In the genomic region with DNA sequence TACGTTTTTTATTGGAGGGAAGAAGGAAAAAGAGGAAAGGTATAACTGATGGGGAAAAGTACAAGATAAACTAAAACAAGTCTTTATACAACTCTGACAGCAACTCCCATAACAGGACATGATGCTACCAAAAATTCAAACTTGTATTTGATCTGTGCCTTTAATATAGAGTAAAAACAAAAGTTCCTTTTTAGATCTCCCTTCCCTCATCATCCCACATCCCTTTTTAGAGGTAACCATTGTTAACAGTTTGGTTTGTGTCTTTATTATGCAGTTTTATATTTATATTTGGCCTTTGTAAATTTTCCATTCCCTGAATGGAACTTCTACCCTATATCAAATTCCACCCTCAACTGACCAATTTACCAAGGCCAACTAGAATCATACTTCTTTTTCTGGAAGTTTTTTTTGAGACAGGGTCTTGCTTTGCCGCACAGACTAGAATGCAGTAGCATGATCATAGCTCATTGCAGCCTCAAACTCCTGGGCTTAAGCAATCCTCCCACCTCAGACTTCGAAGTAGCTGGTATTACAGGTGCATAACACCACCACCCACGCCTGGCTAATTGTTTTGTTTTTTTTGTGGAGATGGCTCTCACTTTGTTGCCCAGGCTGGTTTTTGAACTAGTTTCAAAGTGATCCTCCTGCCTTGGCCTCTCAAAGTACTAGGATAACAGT, we compare ENCODE assay signal across 16 cellular contexts. TPM values are rescaled to one million over a fixed set of nuclear protein-coding genes. Genes with fewer than 3 reads are reported as not detected.
DNase-seq lines count a peak whose midpoint lies in the region; ATAC-seq and TF ChIP-seq lines count a peak whose summit lies in the region.
"Had no signal": no experiment of that assay in that cellular context is flagged by ENCODE, and none has a peak within 500 bp of the region (broad histone marks: within the 10 kb centered on the region; RNA-seq: fewer than 3 reads in every experiment).

No MANE protein-coding gene starts in this region.

- no peaks in the 10 kb centered on the region for H3K4me1 ChIP-seq in CD4-positive, CD25-positive, alpha-beta regulatory T cell (ENCODE audit: control insufficient read depth, insufficient read depth, low read length, poor library complexity, severe bottlenecking)
- peaks cover 8% of the 10 kb centered on the region for H3K4me1 ChIP-seq in CD8-positive, alpha-beta T cell (ENCODE audit: insufficient read depth, low read length)
- no peaks in the 10 kb centered on the region for H3K4me1 ChIP-seq in neural progenitor cell
- H3K4me1 ChIP-seq: A549, BE2C, Caco-2 had no signal

- no peaks in the 10 kb centered on the region for H3F3A ChIP-seq in neural progenitor cell (ENCODE audit: low read depth)

- H3K27me3 Mint-ChIP-seq in CD4-positive, CD25-positive, alpha-beta regulatory T cell, result no peaks in the 10 kb centered on the region
- H3K27me3 Mint-ChIP-seq in CD8-positive, alpha-beta T cell (ENCODE audit: low read depth), result no peaks in the 10 kb centered on the region
- no peaks in the 10 kb centered on the region for H3K27me3 Mint-ChIP-seq in dendritic cell treated with granulocyte-macrophage colony-stimulating factor and Interleukin-4, amounts not matched to agents 40 ng/mL and 50 ng/mL, for 4 days
- H3K27me3 Mint-ChIP-seq in neural progenitor cell (ENCODE audit: insufficient read depth, low read depth), result no peaks in the 10 kb centered on the region
- H3K27me3 Mint-ChIP-seq: CD8-positive, alpha-beta memory T cell had no signal

- no peak overlapping the region for H3K4me3 Mint-ChIP-seq in CD4-positive, CD25-positive, alpha-beta regulatory T cell
- no peak overlapping the region for H3K4me3 Mint-ChIP-seq in CD8-positive, alpha-beta T cell
- H3K4me3 Mint-ChIP-seq in dendritic cell treated with granulocyte-macrophage colony-stimulating factor and Interleukin-4, amounts not matched to agents 40 ng/mL and 50 ng/mL, for 4 days, result peak overlapping the region; percentile 9
- no peak overlapping the region for H3K4me3 Mint-ChIP-seq in neural progenitor cell
- H3K4me3 Mint-ChIP-seq: CD8-positive, alpha-beta memory T cell; HFFc6 had no signal

- peak overlapping the region; percentile 2 to 71 (median 15) for H3K27ac Mint-ChIP-seq in CD4-positive, CD25-positive, alpha-beta regulatory T cell
- peak overlapping the region; percentile 17 for H3K27ac Mint-ChIP-seq in CD8-positive, alpha-beta T cell
- H3K27ac Mint-ChIP-seq in dendritic cell treated with granulocyte-macrophage colony-stimulating factor and Interleukin-4, amounts not matched to agents 40 ng/mL and 50 ng/mL, for 4 days, result peak overlapping the region; percentile 66
- no peak overlapping the region for H3K27ac Mint-ChIP-seq in neural progenitor cell
- H3K27ac Mint-ChIP-seq: HFFc6 had no signal

- CTCF ChIA-PET in CD8-positive, alpha-beta T cell (lab: Charles Lee), result interaction anchor here (1.6 kb wide), 1 partner anchor 45 kb away, joined by 6 read pairs; no protein-coding TSS in a partner anchor

- no peaks in the 10 kb centered on the region for H3K27me3 ChIP-seq in CD4-positive, CD25-positive, alpha-beta regulatory T cell (ENCODE audit: control insufficient read depth, insufficient read depth, low read length)
- H3K27me3 ChIP-seq in CD8-positive, alpha-beta T cell (ENCODE audit: insufficient read depth, low read length), result no peaks in the 10 kb centered on the region
- H3K27me3 ChIP-seq in neural progenitor cell, result no peaks in the 10 kb centered on the region
- H3K27me3 ChIP-seq: BE2C had no signal

- no peaks in the 10 kb centered on the region for H3K79me2 ChIP-seq in neural progenitor cell (ENCODE audit: low read depth)

- H3K4me3 ChIP-seq in CD4-positive, CD25-positive, alpha-beta regulatory T cell (ENCODE audit: low read depth, low read length), result no peak overlapping the region
- H3K4me3 ChIP-seq in CD8-positive, alpha-beta T cell (ENCODE audit: low read depth, low read length), result no peak overlapping the region
- no peak overlapping the region for H3K4me3 ChIP-seq in neural progenitor cell
- H3K4me3 ChIP-seq: A549 had no signal

- intact Hi-C loops in CD8-positive, alpha-beta T cell (cut with DNase I, micrococcal nuclease), result loop anchor here in 1 of 2 experiments (5.0 kb wide), 1 partner anchor 34 kb away; no protein-coding TSS in a partner anchor
- intact Hi-C loops in dendritic cell treated with granulocyte-macrophage colony-stimulating factor and Interleukin-4, amounts not matched to agents 40 ng/mL and 50 ng/mL, for 4 days (cut with micrococcal nuclease), result no loop called here

- no peaks in the 10 kb centered on the region for H3K9me3 ChIP-seq in CD4-positive, CD25-positive, alpha-beta regulatory T cell (ENCODE audit: control insufficient read depth in 2 of 2, low read length in 2 of 2)
- no peaks in the 10 kb centered on the region for H3K9me3 ChIP-seq in CD8-positive, alpha-beta T cell (ENCODE audit: low read length)
- no peaks in the 10 kb centered on the region for H3K9me3 ChIP-seq in neural progenitor cell (ENCODE audit: low read depth)
- H3K9me3 ChIP-seq: A549, BE2C, Caco-2 had no signal

- POLR2A ChIA-PET in CD8-positive, alpha-beta T cell (lab: Charles Lee), result no interaction called here

- no peak overlapping the region for H3K9ac ChIP-seq in neural progenitor cell

- no peak for TF ChIP-seq CTCF in CD8-positive, alpha-beta T cell (IDR thresholded peaks at IDR 0.05)
- no peak for TF ChIP-seq CTCF in neural progenitor cell (IDR thresholded peaks at IDR 0.05)

- H4K20me1 ChIP-seq in neural progenitor cell (ENCODE audit: low read depth), result no peaks in the 10 kb centered on the region

- no peak overlapping the region for H2AFZ ChIP-seq in neural progenitor cell (replicated peaks)

- no peak overlapping the region for H3K4me2 ChIP-seq in neural progenitor cell
- H3K4me2 ChIP-seq: A549 had no signal

- H3K27ac ChIP-seq in CD4-positive, CD25-positive, alpha-beta regulatory T cell (ENCODE audit: insufficient read depth, low read length, poor library complexity, severe bottlenecking), result no peak overlapping the region
- no peak overlapping the region for H3K27ac ChIP-seq in CD8-positive, alpha-beta T cell (ENCODE audit: low read depth, low read length)
- peak overlapping the region; percentile 11 for H3K27ac ChIP-seq in neural progenitor cell
- H3K27ac ChIP-seq: A549, C4-2B had no signal

- H3K36me3 ChIP-seq in CD4-positive, CD25-positive, alpha-beta regulatory T cell (ENCODE audit: control insufficient read depth, insufficient read depth, low read length), result peaks cover 11% of the 10 kb centered on the region
- no peaks in the 10 kb centered on the region for H3K36me3 ChIP-seq in CD8-positive, alpha-beta T cell (ENCODE audit: insufficient read depth, low read length)
- peaks cover 4% of the 10 kb centered on the region for H3K36me3 ChIP-seq in neural progenitor cell

- H3K36me3 Mint-ChIP-seq in CD4-positive, CD25-positive, alpha-beta regulatory T cell, result peaks cover 3% of the 10 kb centered on the region
- H3K36me3 Mint-ChIP-seq in CD8-positive, alpha-beta T cell, result peaks cover 20% of the 10 kb centered on the region
- H3K36me3 Mint-ChIP-seq in dendritic cell treated with granulocyte-macrophage colony-stimulating factor and Interleukin-4, amounts not matched to agents 40 ng/mL and 50 ng/mL, for 4 days (ENCODE audit: low read depth), result peaks cover 19% of the 10 kb centered on the region
- H3K36me3 Mint-ChIP-seq in neural progenitor cell, result peaks cover 6% of the 10 kb centered on the region

- no peak for ATAC-seq in CD4-positive, CD25-positive, alpha-beta regulatory T cell (ENCODE audit: low read depth in 2 of 2)
- ATAC-seq in CD8-positive, alpha-beta T cell, result no peak
- ATAC-seq: A549 had no signal

- no peaks in the 10 kb centered on the region for H3K9me3 Mint-ChIP-seq in CD4-positive, CD25-positive, alpha-beta regulatory T cell
- no peaks in the 10 kb centered on the region for H3K9me3 Mint-ChIP-seq in CD8-positive, alpha-beta T cell
- H3K9me3 Mint-ChIP-seq in dendritic cell treated with granulocyte-macrophage colony-stimulating factor and Interleukin-4, amounts not matched to agents 40 ng/mL and 50 ng/mL, for 4 days, result no peaks in the 10 kb centered on the region
- H3K9me3 Mint-ChIP-seq in neural progenitor cell, result no peaks in the 10 kb centered on the region
- H3K9me3 Mint-ChIP-seq: CD8-positive, alpha-beta memory T cell; HFFc6 had no signal

- peaks cover 4 to 13% (median 10%) of the 10 kb centered on the region in 4 donors for H3K4me1 Mint-ChIP-seq in CD4-positive, CD25-positive, alpha-beta regulatory T cell
- peaks cover 18% of the 10 kb centered on the region for H3K4me1 Mint-ChIP-seq in CD8-positive, alpha-beta T cell (ENCODE audit: low read depth)
- peaks cover 50% of the 10 kb centered on the region for H3K4me1 Mint-ChIP-seq in dendritic cell treated with granulocyte-macrophage colony-stimulating factor and Interleukin-4, amounts not matched to agents 40 ng/mL and 50 ng/mL, for 4 days (ENCODE audit: low read depth)
- H3K4me1 Mint-ChIP-seq in neural progenitor cell, result no peaks in the 10 kb centered on the region

- no peak for DNase-seq in CD4-positive, CD25-positive, alpha-beta regulatory T cell
- no peak for DNase-seq in CD8-positive, alpha-beta T cell
- DNase-seq in neural progenitor cell (ENCODE audit: low spot score), result no peak
- DNase-seq in stimulated activated CD4-positive, alpha-beta T cell treated with anti-CD3 and anti-CD28 coated beads, Interleukin-4, amount 100 ng/mL, for 1 hour, result no peak
- DNase-seq in stimulated activated CD4-positive, alpha-beta T cell treated with anti-CD3 and anti-CD28 coated beads, Interleukin-1b, Interleukin-23, amount 100 ng/mL, for 48 hours, result no peak
- no peak for DNase-seq in central memory CD4-positive, alpha-beta T cell
- DNase-seq: BE2C; Caco-2; CD8-positive, alpha-beta memory T cell; DMS53; GF-D8; HCEC 1CT; HFFc6 had no signal

RNA-seq across cellular contexts. Expression of a gene that starts 36.9 kb away (rescaled TPM):
- 76.2 TPM for total RNA-seq in CD4-positive, CD25-positive, alpha-beta regulatory T cell
- polyA plus RNA-seq in CD4-positive, CD25-positive, alpha-beta regulatory T cell, result 10 to 100 TPM; 29.9 to 43.5 (median 35.8) TPM
- total RNA-seq in CD8-positive, alpha-beta T cell, result 100 to 1,000 TPM; 111 to 127 TPM
- 19.4 and 31.4 TPM in 2 replicates for total RNA-seq in neural progenitor cell (ENCODE audit: low replicate concordance)

RNA-seq across cellular contexts. Expression of a gene that starts 47.9 kb away (rescaled TPM):
- total RNA-seq in CD4-positive, CD25-positive, alpha-beta regulatory T cell, result 96.2 TPM
- polyA plus RNA-seq in CD4-positive, CD25-positive, alpha-beta regulatory T cell, result 10 to 100 TPM; 49.6 to 74.4 (median 61.6) TPM
- 100 to 1,000 TPM; 139 TPM for total RNA-seq in CD8-positive, alpha-beta T cell
- total RNA-seq in neural progenitor cell (ENCODE audit: low replicate concordance), result 27.8 and 39.4 TPM in 2 replicates
